8 cellular contexts compared by ENCODE assay signal in genomic region chr1:10430216-10431064, GRCh38. TPM values are rescaled to one million over a fixed set of nuclear protein-coding genes. Genes with fewer than 3 reads are reported as not detected.
DNase-seq lines count a peak whose midpoint lies in the region; ATAC-seq and TF ChIP-seq lines count a peak whose summit lies in the region.

CENPS (plus strand) TSS chr1:10430433; CDS start chr1:10430518, 85 bp downstream.

- DNase-seq in Ammon's horn (ENCODE audit: low spot score) = peak; percentile 86
- peak; percentile 97 for DNase-seq in NCI-H510A (lab: John Stamatoyannopoulos, UW)
- DNase-seq in activated CD4-positive, alpha-beta T cell treated with anti-CD3 and anti-CD28 coated beads for 24 hours (ENCODE audit: low read depth in 2 of 2) = peak; percentile 90 to 92
- DNase-seq in chondrocyte (ENCODE audit: low spot score) = no peak
- DNase-seq in kidney tubule cell (ENCODE audit: low spot score) = peak; percentile 85
- DNase-seq in stimulated activated CD4-positive, alpha-beta T cell treated with anti-CD3 and anti-CD28 coated beads, Interleukin-1b, Interleukin-23, amount 100 ng/mL, for 1 hour (ENCODE audit: low read depth in 2 of 2) = peak; percentile 68 to 96

- peak; percentile 96 for TF ChIP-seq CTCF in chondrocyte (IDR thresholded peaks at IDR 0.05)

- H3K36me3 Mint-ChIP-seq in chondrocyte (ENCODE audit: low read depth) = no peaks in the 10 kb centered on the region

- peak within 1 kb of the TSS; percentile 80 for H3K27ac Mint-ChIP-seq in chondrocyte (ENCODE audit: unreplicated experiment)

- peak within 1 kb of the TSS; percentile 88 for H3K4me3 Mint-ChIP-seq in chondrocyte (ENCODE audit: unreplicated experiment)

- ATAC-seq in GM19025 (IDR thresholded peaks at IDR 0.05; ENCODE audit: low read depth, unreplicated experiment) (peak; percentile 70), HG03280 (IDR thresholded peaks at IDR 0.05; ENCODE audit: unreplicated experiment) (peak; percentile 80)

- H3K4me1 Mint-ChIP-seq in chondrocyte (ENCODE audit: low read depth) = peaks cover 17% of the 10 kb centered on the region

- H3K9me3 Mint-ChIP-seq in chondrocyte (ENCODE audit: low read depth) = no peaks in the 10 kb centered on the region

- no peaks in the 10 kb centered on the region for H3K27me3 Mint-ChIP-seq in chondrocyte (ENCODE audit: low read depth)

RNA-seq across cellular contexts. Expression of gene CENPS, which starts in this region (rescaled TPM):
- total RNA-seq in chondrocyte = 11.3 to 18.7 TPM (median 12.9 TPM) in 3 replicates
